Comparison of ENCODE assay signal across 8 cellular contexts in the genomic region with DNA sequence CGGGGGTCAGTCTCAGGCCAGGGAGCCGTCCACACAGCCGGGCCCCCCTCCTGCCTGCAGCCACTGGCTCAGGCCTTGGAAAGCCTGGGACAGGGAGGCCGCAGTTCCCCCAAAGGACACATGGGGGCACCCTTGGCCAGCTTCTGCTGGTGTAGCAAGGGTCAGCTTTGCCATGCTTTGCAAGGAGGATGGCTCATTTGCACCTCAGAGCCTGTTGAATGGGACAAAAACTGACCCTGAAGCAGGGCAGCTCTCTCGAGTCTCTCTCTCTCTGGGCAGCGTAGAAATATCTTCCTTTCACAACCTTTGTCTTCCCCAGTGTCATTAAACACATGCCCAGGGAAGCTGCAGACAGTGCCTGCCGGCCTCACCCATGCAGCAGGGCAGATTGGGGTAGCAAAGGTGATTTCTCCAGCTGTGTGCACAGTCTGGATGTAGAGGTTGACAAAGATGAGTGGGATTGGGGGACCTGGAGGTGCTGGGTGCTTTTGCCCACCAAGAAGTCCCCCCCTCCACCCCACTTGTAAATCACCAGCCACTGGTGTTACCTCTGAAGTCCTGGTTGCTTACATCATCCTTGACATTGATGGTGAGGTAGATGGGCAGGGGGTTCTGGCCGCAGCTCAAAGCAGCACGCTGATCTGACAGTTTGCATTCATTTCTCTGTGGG. TPM values are rescaled to one million over a fixed set of nuclear protein-coding genes. Genes with fewer than 3 reads are reported as not detected.
A peak's percentile ranks its signal among the peaks of the same experiment; 100 is the strongest.
DNase-seq lines count a peak whose midpoint lies in the region; ATAC-seq, FAIRE-seq and TF ChIP-seq lines count a peak whose summit lies in the region.

No MANE protein-coding gene starts in this region.

- H3K9me3 ChIP-seq in RWPE2 (ENCODE audit: severe bottlenecking): no peaks in the 10 kb centered on the region
- no peaks in the 10 kb centered on the region for H3K9me3 ChIP-seq in thoracic aorta

- H3K27ac ChIP-seq in RWPE2 (ENCODE audit: poor library complexity, severe bottlenecking) (no peak overlapping the region), thoracic aorta (no peak overlapping the region)

- FAIRE-seq in frontal cortex (lab: Jason Lieb, UNC): no peak

- H3K36me3 ChIP-seq in RWPE2 (ENCODE audit: low read depth) (no peaks in the 10 kb centered on the region), thoracic aorta (no peaks in the 10 kb centered on the region)

- H3K4me3 ChIP-seq in RWPE2 (ENCODE audit: severe bottlenecking) (no peak overlapping the region), thoracic aorta (no peak overlapping the region)

- TF ChIP-seq CTCF in RWPE2 (IDR thresholded peaks at IDR 0.05; ENCODE audit: poor library complexity, severe bottlenecking): peak; percentile 100
- peak in 1 of 3 donors; percentile 81 for TF ChIP-seq CTCF in omental fat pad (IDR thresholded peaks at IDR 0.05)
- TF ChIP-seq CTCF in thoracic aorta (IDR thresholded peaks at IDR 0.05): peak; percentile 98

- DNase-seq in GM03348 (ENCODE audit: low spot score) (peak; percentile 93), HS-27A (ENCODE audit: low read depth) (peak; percentile 50), RWPE2 (ENCODE audit: low spot score) (peak; percentile 78), frontal cortex (ENCODE audit: low spot score in 2 of 2) (peak; percentile 67 to 91), omental fat pad (ENCODE audit: low spot score) (peak; percentile 78), thoracic aorta (ENCODE audit: low spot score) (peak; percentile 46)
- DNase-seq in activated effector memory CD4-positive, alpha-beta T cell treated with anti-CD3 and anti-CD28 coated beads, Interleukin-2, amount 50 U/mL, for 16 hours: peak; percentile 94

- ATAC-seq in RWPE2 (ENCODE audit: low read depth) (peak; percentile 91), omental fat pad (ENCODE audit: low FRiP score) (peak; percentile 74), thoracic aorta (ENCODE audit: insufficient number of reproducible peaks, low FRiP score, low read depth) (no peak), HG02840 (IDR thresholded peaks at IDR 0.05; ENCODE audit: low FRiP score, unreplicated experiment) (no peak)

- H3K4me1 ChIP-seq in RWPE2 (ENCODE audit: insufficient read depth, poor library complexity, severe bottlenecking): no peaks in the 10 kb centered on the region
- peaks cover 4 to 13% of the 10 kb centered on the region in 2 donors for H3K4me1 ChIP-seq in thoracic aorta (ENCODE audit: control insufficient read depth in 1 of 2, low read depth in 2 of 2)

- no peaks in the 10 kb centered on the region for H3K27me3 ChIP-seq in RWPE2 (ENCODE audit: insufficient read depth, poor library complexity, severe bottlenecking)
- no peaks in the 10 kb centered on the region for H3K27me3 ChIP-seq in thoracic aorta (replicated peaks; ENCODE audit: insufficient read depth)

RNA-seq across cellular contexts. Expression of a gene that starts 17.4 kb away (rescaled TPM):
- total RNA-seq in frontal cortex (2.0 TPM), omental fat pad (10 to 100 TPM; 30.5 to 88.6 (median 37.8) TPM), thoracic aorta (10 to 100 TPM; 43.6 to 48.1 TPM)

RNA-seq across cellular contexts. Expression of a gene that starts 31.1 kb away (rescaled TPM):
- total RNA-seq in frontal cortex (not detected), omental fat pad (under 1 TPM in 1 of 4 donors, not detected in 3; 0.12 TPM), thoracic aorta (not detected)

Comparison
In these comparisons a context has a peak if more than half of its experiments do, and no peak if none do; other contexts are left out.
1. ATAC-seq: peak in RWPE2 (single experiment) and omental fat pad (single experiment); none in thoracic aorta (single experiment) and HG02840 (single experiment).
2. RNA of a gene that starts 17.4 kb away (total RNA-seq): 43.6 to 48.1 TPM in thoracic aorta and 30.5 to 88.6 TPM in omental fat pad; 2.0 TPM in frontal cortex (single experiment); every median in the first group is over 10 times any median in the second.
3. Peak in every context shown above with its lines, with median percentiles within 50 percentile points of each other: DNase-seq.